In genomic region chr3:48664313-48664644, GRCh38 we compare ENCODE assay signal across 8 cellular contexts. TPM values are rescaled to one million over a fixed set of nuclear protein-coding genes. Genes with fewer than 3 reads are reported as not detected.
A peak's percentile ranks its signal among the peaks of the same experiment; 100 is the strongest.
DNase-seq lines count a peak whose midpoint lies in the region; ATAC-seq and TF ChIP-seq lines count a peak whose summit lies in the region.

No MANE protein-coding gene starts in this region.

- peaks cover 7% of the 10 kb centered on the region for H3K36me3 Mint-ChIP-seq in activated naive CD8-positive, alpha-beta T cell treated with anti-CD3 and anti-CD28 coated beads, Interleukin-2, amount 50 U/mL, for 24 hours (ENCODE audit: low read depth)

- 57 to 60% methylated on average over 11 of the region's 11 CpGs for WGBS in heart right ventricle, 2 donors
- WGBS in thyroid gland, 2 donors, result 52 to 59% methylated on average over 11 of the region's 11 CpGs

- H3K4me3 ChIP-seq in heart right ventricle (peak overlapping the region in 7 of 10 donors; percentile 28 to 70 (median 64)), lower lobe of right lung (peak overlapping the region; percentile 66), thyroid gland (replicated peaks in 1 of 3) (peak overlapping the region in 1 of 3 donors; percentile 34)

- no peaks in the 10 kb centered on the region for H3K9me3 Mint-ChIP-seq in activated naive CD8-positive, alpha-beta T cell treated with anti-CD3 and anti-CD28 coated beads, Interleukin-2, amount 50 U/mL, for 24 hours

- H3K4me3 Mint-ChIP-seq in activated naive CD8-positive, alpha-beta T cell treated with anti-CD3 and anti-CD28 coated beads, Interleukin-2, amount 50 U/mL, for 24 hours, result peak overlapping the region; percentile 85

- H3K27ac ChIP-seq in heart right ventricle (peak overlapping the region in 4 of 10 donors; percentile 79 to 90 (median 85)), lower lobe of right lung (peak overlapping the region; percentile 77), thyroid gland (peak overlapping the region in 2 of 3 donors; percentile 67 to 85)

- peaks cover 4 to 32% (median 23%) of the 10 kb centered on the region in 9 donors for H3K4me1 ChIP-seq in heart right ventricle
- peaks cover 21% of the 10 kb centered on the region for H3K4me1 ChIP-seq in lower lobe of right lung
- peaks cover 13 to 26% of the 10 kb centered on the region in 2 donors for H3K4me1 ChIP-seq in thyroid gland

- peak in 2 of 9 donors; percentile 7 to 10 for TF ChIP-seq CTCF in heart right ventricle (IDR thresholded peaks at IDR 0.05)
- TF ChIP-seq CTCF in lower lobe of right lung (IDR thresholded peaks at IDR 0.05), result peak; percentile 28
- no peak for TF ChIP-seq CTCF in thyroid gland (IDR thresholded peaks at IDR 0.05)

- H3K27me3 Mint-ChIP-seq in activated naive CD8-positive, alpha-beta T cell treated with anti-CD3 and anti-CD28 coated beads, Interleukin-2, amount 50 U/mL, for 24 hours, result peaks cover 25% of the 10 kb centered on the region

- ATAC-seq in heart right ventricle (no peak), left ventricle myocardium superior (no peak), lower lobe of right lung (no peak), HG03045 (IDR thresholded peaks at IDR 0.05; ENCODE audit: unreplicated experiment) (no peak)
- no peak for ATAC-seq in activated naive CD8-positive, alpha-beta T cell treated with anti-CD3 and anti-CD28 coated beads, Interleukin-2, amount 50 U/mL, for 24 hours

- no peaks in the 10 kb centered on the region for H3K9me3 ChIP-seq in heart right ventricle
- H3K9me3 ChIP-seq in lower lobe of right lung, result no peaks in the 10 kb centered on the region
- H3K9me3 ChIP-seq in thyroid gland, result no peaks in the 10 kb centered on the region

- no peak for TF ChIP-seq POLR2A in thyroid gland (IDR thresholded peaks at IDR 0.05)

- H3K36me3 ChIP-seq in heart right ventricle, result peaks cover 0 to 16% (median 0%) of the 10 kb centered on the region in 9 donors
- no peaks in the 10 kb centered on the region for H3K36me3 ChIP-seq in lower lobe of right lung
- H3K36me3 ChIP-seq in thyroid gland, result no peaks in the 10 kb centered on the region

- DNase-seq in heart right ventricle (no peak), left ventricle myocardium superior (no peak), lower lobe of right lung (no peak), thyroid gland (no peak), HUDEP-2 (lab: John Stamatoyannopoulos, UW; ENCODE audit: unreplicated experiment in 76 of 76) (no peak)
- DNase-seq in activated naive CD8-positive, alpha-beta T cell treated with anti-CD3 and anti-CD28 coated beads, Interleukin-2, amount 50 U/mL, for 24 hours, result no peak
- no peak for DNase-seq in NK-92 treated with Interleukin-12 subunit alpha and Interleukin-12 subunit beta, amount 100 ng/mL, for 24 hours (lab: John Stamatoyannopoulos, UW)

- intact Hi-C loops in heart right ventricle (cut with DNase I), result no loop called here
- intact Hi-C loops in left ventricle myocardium superior (cut with micrococcal nuclease), result no loop called here
- intact Hi-C loops in lower lobe of right lung (cut with DNase I), result no loop called here
- intact Hi-C loops in thyroid gland (cut with DNase I), result no loop called here

- H3K4me1 Mint-ChIP-seq in activated naive CD8-positive, alpha-beta T cell treated with anti-CD3 and anti-CD28 coated beads, Interleukin-2, amount 50 U/mL, for 24 hours, result peaks cover 18% of the 10 kb centered on the region

- H3K27me3 ChIP-seq in heart right ventricle (peaks cover 0 to 45% (median 14%) of the 10 kb centered on the region in 7 donors), lower lobe of right lung (ENCODE audit: low read depth) (peaks cover 38% of the 10 kb centered on the region), thyroid gland (no peaks in the 10 kb centered on the region)

- peak overlapping the region; percentile 83 for H3K27ac Mint-ChIP-seq in activated naive CD8-positive, alpha-beta T cell treated with anti-CD3 and anti-CD28 coated beads, Interleukin-2, amount 50 U/mL, for 24 hours

RNA-seq across cellular contexts. Expression of gene CELSR3, which starts 1.6 kb away (rescaled TPM):
- under 1 TPM; 0.10 to 0.44 (median 0.17) TPM for total RNA-seq in heart right ventricle
- polyA plus RNA-seq in heart right ventricle, result under 1 TPM; 0.10 to 0.44 TPM
- 0.35 TPM for total RNA-seq in left ventricle myocardium superior
- total RNA-seq in lower lobe of right lung, result 1.0 TPM
- 1 to 10 TPM in 2 of 4 donors, under 1 TPM in 2; 0.54 to 1.7 (median 1.0) TPM for total RNA-seq in thyroid gland

RNA-seq across cellular contexts. Expression of gene NCKIPSD, which starts 21.4 kb away (rescaled TPM):
- 10 to 100 TPM in 9 of 10 donors, 1 to 10 TPM in 1; 9.4 to 21.1 (median 15.1) TPM for total RNA-seq in heart right ventricle
- 10 to 100 TPM; 13.0 to 14.3 TPM for polyA plus RNA-seq in heart right ventricle
- 13.6 TPM for total RNA-seq in left ventricle myocardium superior
- 20.7 TPM for total RNA-seq in lower lobe of right lung
- 10 to 100 TPM; 21.6 to 32.2 (median 31.7) TPM for total RNA-seq in thyroid gland

RNA-seq across cellular contexts. Expression of gene SLC26A6, which starts 29.0 kb away (rescaled TPM):
- total RNA-seq in heart right ventricle, result 10 to 100 TPM in 6 of 10 donors, 1 to 10 TPM in 4; 5.2 to 17.7 (median 10.2) TPM
- polyA plus RNA-seq in heart right ventricle, result 10 to 100 TPM; 11.3 to 25.4 TPM
- 12.3 TPM for total RNA-seq in left ventricle myocardium superior
- 20.8 TPM for total RNA-seq in lower lobe of right lung
- 10 to 100 TPM in 2 of 4 donors, 1 to 10 TPM in 2; 7.5 to 19.1 (median 11.4) TPM for total RNA-seq in thyroid gland

RNA-seq across cellular contexts. Expression of gene TMEM89, which starts 42.7 kb away (rescaled TPM):
- total RNA-seq in heart right ventricle, result not detected
- not detected for polyA plus RNA-seq in heart right ventricle
- total RNA-seq in left ventricle myocardium superior, result not detected
- total RNA-seq in lower lobe of right lung, result not detected
- not detected for total RNA-seq in thyroid gland

RNA-seq across cellular contexts. Expression of gene IP6K2, which starts 52.7 kb away (rescaled TPM):
- 10 to 100 TPM; 16.7 to 28.9 (median 19.5) TPM for total RNA-seq in heart right ventricle
- polyA plus RNA-seq in heart right ventricle, result 10 to 100 TPM; 40.4 to 81.7 TPM
- 30.2 TPM for total RNA-seq in left ventricle myocardium superior
- total RNA-seq in lower lobe of right lung, result 56.3 TPM
- 100 to 1,000 TPM in 2 of 4 donors, 10 to 100 TPM in 2; 64.3 to 145 (median 93.0) TPM for total RNA-seq in thyroid gland
